In genomic region chr10:117442944-117443676, GRCh38 we compare ENCODE assay signal across 8 cellular contexts.
A peak's percentile ranks its signal among the peaks of the same experiment; 100 is the strongest.
DNase-seq lines count a peak whose midpoint lies in the region; ATAC-seq and TF ChIP-seq lines count a peak whose summit lies in the region.

No MANE protein-coding gene starts in this region.

- H3K9me3 ChIP-seq in CD8-positive, alpha-beta T cell (ENCODE audit: low read length), result peaks cover 5% of the 10 kb centered on the region
- no peaks in the 10 kb centered on the region for H3K9me3 ChIP-seq in adrenal gland (replicated peaks in 1 of 3)

- H3K4me3 ChIP-seq in CD8-positive, alpha-beta T cell (ENCODE audit: low read depth, low read length), result no peak overlapping the region
- no peak overlapping the region for H3K4me3 ChIP-seq in adrenal gland

- H3K36me3 ChIP-seq in CD8-positive, alpha-beta T cell (ENCODE audit: insufficient read depth, low read length), result no peaks in the 10 kb centered on the region
- no peaks in the 10 kb centered on the region for H3K36me3 ChIP-seq in adrenal gland (replicated peaks in 1 of 2)

- TF ChIP-seq POLR2A in adrenal gland (IDR thresholded peaks at IDR 0.05), result no peak

- 27 to 48% (median 33%) methylated on average over 11 to 15 of the region's 15 CpGs for WGBS in adrenal gland, 4 donors

- H3K4me1 ChIP-seq in CD8-positive, alpha-beta T cell (ENCODE audit: insufficient read depth, low read length), result no peaks in the 10 kb centered on the region
- peaks cover 8 to 10% of the 10 kb centered on the region in 2 donors for H3K4me1 ChIP-seq in adrenal gland (replicated peaks in 1 of 2)

- no peaks in the 10 kb centered on the region for H3K27me3 ChIP-seq in CD8-positive, alpha-beta T cell (ENCODE audit: insufficient read depth, low read length)
- H3K27me3 ChIP-seq in adrenal gland, result no peaks in the 10 kb centered on the region

- DNase-seq in CD8-positive, alpha-beta T cell, result peak; percentile 12 to 64 (median 43)
- DNase-seq in HuH-7.5 (ENCODE audit: low spot score) (peak; percentile 67), adrenal gland (peak; percentile 69 to 90 (median 82)), left ventricle myocardium superior (peak; percentile 82), putamen (ENCODE audit: low spot score) (peak; percentile 27), NCI-H226 (no peak)

- peaks cover 12% of the 10 kb centered on the region for H3K9me3 Mint-ChIP-seq in CD8-positive, alpha-beta T cell

- H3K4me1 Mint-ChIP-seq in CD8-positive, alpha-beta T cell (ENCODE audit: low read depth), result peaks cover 4% of the 10 kb centered on the region

- POLR2A ChIA-PET in CD8-positive, alpha-beta T cell (lab: Charles Lee), result no interaction called here

- ATAC-seq in CD8-positive, alpha-beta T cell, result peak; percentile 40
- ATAC-seq in GM19467 (IDR thresholded peaks at IDR 0.05; ENCODE audit: unreplicated experiment) (peak; percentile 67), SK-N-SH treated with all-trans-retinoic acid at 6 μM for 48 hours (peak; percentile 51; the same call in 1 of the 3 replicates), left ventricle myocardium superior (peak; percentile 65)

- CTCF ChIA-PET in CD8-positive, alpha-beta T cell (lab: Charles Lee), result interaction anchor here (0.6 to 2.2 kb wide), 14 partner anchors 9 to 799 kb away, joined by 3 to 19 read pairs (median 4); no protein-coding TSS in a partner anchor

- intact Hi-C loops in CD8-positive, alpha-beta T cell (cut with DNase I, micrococcal nuclease), result loop anchor here in 1 of 2 experiments (2.0 kb wide), 1 partner anchor 798 kb away; no protein-coding TSS in a partner anchor
- intact Hi-C loops in adrenal gland (cut with DNase I), result no loop called here
- intact Hi-C loops in left ventricle myocardium superior (cut with micrococcal nuclease), result no loop called here

- H3K27me3 Mint-ChIP-seq in CD8-positive, alpha-beta T cell (ENCODE audit: low read depth), result peaks cover 26% of the 10 kb centered on the region

- no peaks in the 10 kb centered on the region for H3K36me3 Mint-ChIP-seq in CD8-positive, alpha-beta T cell

- H3K27ac Mint-ChIP-seq in CD8-positive, alpha-beta T cell, result no peak overlapping the region

- H3K27ac ChIP-seq in CD8-positive, alpha-beta T cell (ENCODE audit: low read depth, low read length), result no peak overlapping the region
- H3K27ac ChIP-seq in adrenal gland, result no peak overlapping the region

- TF ChIP-seq CTCF in CD8-positive, alpha-beta T cell (IDR thresholded peaks at IDR 0.05), result peak; percentile 73
- peak; percentile 57 to 92 (median 72) for TF ChIP-seq CTCF in adrenal gland (IDR thresholded peaks at IDR 0.05)

- no peak overlapping the region for H3K4me3 Mint-ChIP-seq in CD8-positive, alpha-beta T cell

TF ChIP-seq in SK-N-SH treated with all-trans-retinoic acid at 6 μM for 48 hours, 23 proteins besides CTCF, POLR2A, EP300 and RAD21:
- TF ChIP-seq ZNF8 (CRISPR knock-in tag; IDR thresholded peaks at IDR 0.05) (no peak), CSDC2 (CRISPR knock-in tag; IDR thresholded peaks at IDR 0.05) (no peak), ZFP30 (CRISPR knock-in tag; IDR thresholded peaks at IDR 0.05) (no peak), RARB (CRISPR knock-in tag; IDR thresholded peaks at IDR 0.05) (no peak), GLIS3 (CRISPR knock-in tag; IDR thresholded peaks at IDR 0.05) (no peak), ZC3H10 (CRISPR knock-in tag; IDR thresholded peaks at IDR 0.05) (no peak), TOX (CRISPR knock-in tag; IDR thresholded peaks at IDR 0.05; ENCODE audit: borderline replicate concordance) (no peak), ARNTL (CRISPR knock-in tag; IDR thresholded peaks at IDR 0.05; ENCODE audit: borderline replicate concordance, low read depth) (no peak), ZFP3 (CRISPR knock-in tag; IDR thresholded peaks at IDR 0.05) (no peak), OSR1 (CRISPR knock-in tag; IDR thresholded peaks at IDR 0.05) (no peak), ISL1 (CRISPR knock-in tag; IDR thresholded peaks at IDR 0.05) (no peak), PPARA (CRISPR knock-in tag; IDR thresholded peaks at IDR 0.05; ENCODE audit: borderline replicate concordance) (no peak), ESRRG (CRISPR knock-in tag; IDR thresholded peaks at IDR 0.05) (no peak), TCF4 (CRISPR knock-in tag; IDR thresholded peaks at IDR 0.05; ENCODE audit: borderline replicate concordance) (no peak), BACH2 (CRISPR knock-in tag; IDR thresholded peaks at IDR 0.05; ENCODE audit: borderline replicate concordance) (no peak), ZNF565 (CRISPR knock-in tag; conservative IDR thresholded peaks at IDR 0.05; ENCODE audit: low read depth) (no peak)
- TF ChIP-seq, protein P1, sequence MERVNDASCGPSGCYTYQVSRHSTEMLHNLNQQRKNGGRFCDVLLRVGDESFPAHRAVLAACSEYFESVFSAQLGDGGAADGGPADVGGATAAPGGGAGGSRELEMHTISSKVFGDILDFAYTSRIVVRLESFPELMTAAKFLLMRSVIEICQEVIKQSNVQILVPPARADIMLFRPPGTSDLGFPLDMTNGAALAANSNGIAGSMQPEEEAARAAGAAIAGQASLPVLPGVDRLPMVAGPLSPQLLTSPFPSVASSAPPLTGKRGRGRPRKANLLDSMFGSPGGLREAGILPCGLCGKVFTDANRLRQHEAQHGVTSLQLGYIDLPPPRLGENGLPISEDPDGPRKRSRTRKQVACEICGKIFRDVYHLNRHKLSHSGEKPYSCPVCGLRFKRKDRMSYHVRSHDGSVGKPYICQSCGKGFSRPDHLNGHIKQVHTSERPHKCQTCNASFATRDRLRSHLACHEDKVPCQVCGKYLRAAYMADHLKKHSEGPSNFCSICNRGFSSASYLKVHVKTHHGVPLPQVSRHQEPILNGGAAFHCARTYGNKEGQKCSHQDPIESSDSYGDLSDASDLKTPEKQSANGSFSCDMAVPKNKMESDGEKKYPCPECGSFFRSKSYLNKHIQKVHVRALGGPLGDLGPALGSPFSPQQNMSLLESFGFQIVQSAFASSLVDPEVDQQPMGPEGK (CRISPR knock-in tag; IDR thresholded peaks at IDR 0.05; ENCODE audit: borderline replicate concordance), result no peak
- TF ChIP-seq, protein P2, sequence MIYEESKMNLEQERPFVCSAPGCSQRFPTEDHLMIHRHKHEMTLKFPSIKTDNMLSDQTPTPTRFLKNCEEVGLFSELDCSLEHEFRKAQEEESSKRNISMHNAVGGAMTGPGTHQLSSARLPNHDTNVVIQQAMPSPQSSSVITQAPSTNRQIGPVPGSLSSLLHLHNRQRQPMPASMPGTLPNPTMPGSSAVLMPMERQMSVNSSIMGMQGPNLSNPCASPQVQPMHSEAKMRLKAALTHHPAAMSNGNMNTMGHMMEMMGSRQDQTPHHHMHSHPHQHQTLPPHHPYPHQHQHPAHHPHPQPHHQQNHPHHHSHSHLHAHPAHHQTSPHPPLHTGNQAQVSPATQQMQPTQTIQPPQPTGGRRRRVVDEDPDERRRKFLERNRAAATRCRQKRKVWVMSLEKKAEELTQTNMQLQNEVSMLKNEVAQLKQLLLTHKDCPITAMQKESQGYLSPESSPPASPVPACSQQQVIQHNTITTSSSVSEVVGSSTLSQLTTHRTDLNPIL (CRISPR knock-in tag; IDR thresholded peaks at IDR 0.05; ENCODE audit: low read depth), result no peak
- TF ChIP-seq, protein P3, sequence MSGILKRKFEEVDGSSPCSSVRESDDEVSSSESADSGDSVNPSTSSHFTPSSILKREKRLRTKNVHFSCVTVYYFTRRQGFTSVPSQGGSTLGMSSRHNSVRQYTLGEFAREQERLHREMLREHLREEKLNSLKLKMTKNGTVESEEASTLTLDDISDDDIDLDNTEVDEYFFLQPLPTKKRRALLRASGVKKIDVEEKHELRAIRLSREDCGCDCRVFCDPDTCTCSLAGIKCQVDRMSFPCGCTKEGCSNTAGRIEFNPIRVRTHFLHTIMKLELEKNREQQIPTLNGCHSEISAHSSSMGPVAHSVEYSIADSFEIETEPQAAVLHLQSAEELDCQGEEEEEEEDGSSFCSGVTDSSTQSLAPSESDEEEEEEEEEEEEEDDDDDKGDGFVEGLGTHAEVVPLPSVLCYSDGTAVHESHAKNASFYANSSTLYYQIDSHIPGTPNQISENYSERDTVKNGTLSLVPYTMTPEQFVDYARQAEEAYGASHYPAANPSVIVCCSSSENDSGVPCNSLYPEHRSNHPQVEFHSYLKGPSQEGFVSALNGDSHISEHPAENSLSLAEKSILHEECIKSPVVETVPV (CRISPR knock-in tag; IDR thresholded peaks at IDR 0.05), result no peak
TF ChIP-seq in SK-N-SH treated with all-trans-retinoic acid at 6 μM for 48 hours: peak in this region for 0.
